In genomic region chr2:84856785-84857184, GRCh38 we compare ENCODE assay signal across 11 cellular contexts. TPM values are rescaled to one million over a fixed set of nuclear protein-coding genes. Genes with fewer than 3 reads are reported as not detected.
DNase-seq lines count a peak whose midpoint lies in the region; ATAC-seq and TF ChIP-seq lines count a peak whose summit lies in the region.
"Had no signal": no experiment of that assay in that cellular context is flagged by ENCODE, and none has a peak within 500 bp of the region (broad histone marks: within the 10 kb centered on the region; RNA-seq: fewer than 3 reads in every experiment).

No MANE protein-coding gene starts in this region.

- no peak for TF ChIP-seq CTCF in LNCaP clone FGC (IDR thresholded peaks at IDR 0.05; ENCODE audit: control insufficient read depth, extremely low read depth, insufficient read depth)

- peak; percentile 82 for ATAC-seq in activated CD4-positive, alpha-beta T cell treated with anti-CD3 and anti-CD28 coated beads for 36 hours
- ATAC-seq in activated T-cell treated with anti-CD3 and anti-CD28 coated beads, Interleukin-2, amount 50 U/mL, for 4 hours: peak; percentile 84 to 87
- peak; percentile 93 for ATAC-seq in stimulated activated effector memory CD8-positive, alpha-beta T cell treated with anti-CD3 and anti-CD28 coated beads, Interleukin-12 subunit alpha, Interleukin-12 subunit beta, amount 100 ng/mL, for 72 hours
- ATAC-seq in GM18868 (IDR thresholded peaks at IDR 0.05; ENCODE audit: unreplicated experiment): no peak
- ATAC-seq: HCT116 had no signal

- H3K27ac Mint-ChIP-seq in activated CD4-positive, alpha-beta T cell treated with anti-CD3 and anti-CD28 coated beads for 36 hours: peak overlapping the region; percentile 79
- peak overlapping the region; percentile 69 for H3K27ac Mint-ChIP-seq in stimulated activated effector memory CD8-positive, alpha-beta T cell treated with anti-CD3 and anti-CD28 coated beads, Interleukin-12 subunit alpha, Interleukin-12 subunit beta, amount 100 ng/mL, for 72 hours

- peaks cover 11% of the 10 kb centered on the region for H3K9me3 Mint-ChIP-seq in activated CD4-positive, alpha-beta T cell treated with anti-CD3 and anti-CD28 coated beads for 36 hours (ENCODE audit: low read depth)
- H3K9me3 Mint-ChIP-seq in activated T-cell treated with anti-CD3 and anti-CD28 coated beads, Interleukin-2, amount 50 U/mL, for 4 hours: peaks cover 9% of the 10 kb centered on the region
- H3K9me3 Mint-ChIP-seq in stimulated activated effector memory CD8-positive, alpha-beta T cell treated with anti-CD3 and anti-CD28 coated beads, Interleukin-12 subunit alpha, Interleukin-12 subunit beta, amount 100 ng/mL, for 72 hours: peaks cover 8% of the 10 kb centered on the region

- peak; percentile 69 for DNase-seq in activated CD4-positive, alpha-beta T cell treated with anti-CD3 and anti-CD28 coated beads for 36 hours
- no peak for DNase-seq in activated CD4-positive, alpha-beta T cell treated with anti-CD3 and anti-CD28 coated beads, Interleukin-2, amount 50 U/mL, for 4 hours
- DNase-seq in LNCaP clone FGC (ENCODE audit: low read depth) (peak; percentile 17), GM19240 (ENCODE audit: insufficient read length, low spot score) (no peak)
- peak; percentile 36 for DNase-seq in activated T-cell treated with anti-CD3 and anti-CD28 coated beads, Interleukin-2, amount 50 U/mL, for 4 hours
- DNase-seq in stimulated activated effector memory CD8-positive, alpha-beta T cell treated with anti-CD3 and anti-CD28 coated beads, Interleukin-12 subunit alpha, Interleukin-12 subunit beta, amount 100 ng/mL, for 72 hours (ENCODE audit: low spot score in 2 of 2): no peak
- no peak for DNase-seq in stimulated activated naive CD4-positive, alpha-beta T cell treated with Interleukin-2 at 50 U/mL for 16 hours (lab: John Stamatoyannopoulos, UW)
- DNase-seq: 8988T; activated CD4-positive, CD25-positive, alpha-beta regulatory T cell had no signal

- H3K36me3 Mint-ChIP-seq in activated CD4-positive, alpha-beta T cell treated with anti-CD3 and anti-CD28 coated beads for 36 hours (ENCODE audit: low read depth): peaks cover 50% of the 10 kb centered on the region
- peaks cover 21% of the 10 kb centered on the region for H3K36me3 Mint-ChIP-seq in activated T-cell treated with anti-CD3 and anti-CD28 coated beads, Interleukin-2, amount 50 U/mL, for 4 hours (ENCODE audit: insufficient read depth)
- H3K36me3 Mint-ChIP-seq in stimulated activated effector memory CD8-positive, alpha-beta T cell treated with anti-CD3 and anti-CD28 coated beads, Interleukin-12 subunit alpha, Interleukin-12 subunit beta, amount 100 ng/mL, for 72 hours: peaks cover 15% of the 10 kb centered on the region

- H3K27me3 Mint-ChIP-seq in activated CD4-positive, alpha-beta T cell treated with anti-CD3 and anti-CD28 coated beads for 36 hours: no peaks in the 10 kb centered on the region
- no peaks in the 10 kb centered on the region for H3K27me3 Mint-ChIP-seq in activated T-cell treated with anti-CD3 and anti-CD28 coated beads, Interleukin-2, amount 50 U/mL, for 4 hours (ENCODE audit: low read depth)

- no peak overlapping the region for H3K4me3 ChIP-seq in LNCaP clone FGC (ENCODE audit: low read depth, low read length)

- intact Hi-C loops in activated CD4-positive, alpha-beta T cell treated with anti-CD3 and anti-CD28 coated beads for 36 hours (cut with DNase I, micrococcal nuclease): loop anchor here (2.0 to 10.0 kb wide), 7 partner anchors 16 to 339 kb away; partner anchors contain the start of gene DNAH6 (in 1 of the 2)

- POLR2A ChIA-PET in activated CD4-positive, alpha-beta T cell treated with anti-CD3 and anti-CD28 coated beads for 36 hours (lab: Charles Lee): interaction anchor here (2.2 kb wide), 1 partner anchor 10 kb away, joined by 8 read pairs; no protein-coding TSS in a partner anchor

- H3K4me3 Mint-ChIP-seq in activated CD4-positive, alpha-beta T cell treated with anti-CD3 and anti-CD28 coated beads for 36 hours: peak overlapping the region; percentile 20
- H3K4me3 Mint-ChIP-seq in activated T-cell treated with anti-CD3 and anti-CD28 coated beads, Interleukin-2, amount 50 U/mL, for 4 hours: peak overlapping the region; percentile 57
- H3K4me3 Mint-ChIP-seq in stimulated activated effector memory CD8-positive, alpha-beta T cell treated with anti-CD3 and anti-CD28 coated beads, Interleukin-12 subunit alpha, Interleukin-12 subunit beta, amount 100 ng/mL, for 72 hours: no peak overlapping the region

- CTCF ChIA-PET in activated CD4-positive, alpha-beta T cell treated with anti-CD3 and anti-CD28 coated beads for 36 hours (lab: Charles Lee): interaction anchor here (0.6 to 2.0 kb wide), 4 partner anchors 9 to 359 kb away, joined by 3 to 6 read pairs (median 5); partner anchors contain the start of gene TRABD2A

- peaks cover 90% of the 10 kb centered on the region for H3K4me1 Mint-ChIP-seq in activated CD4-positive, alpha-beta T cell treated with anti-CD3 and anti-CD28 coated beads for 36 hours
- peaks cover 92% of the 10 kb centered on the region for H3K4me1 Mint-ChIP-seq in activated T-cell treated with anti-CD3 and anti-CD28 coated beads, Interleukin-2, amount 50 U/mL, for 4 hours (ENCODE audit: low read depth)
- H3K4me1 Mint-ChIP-seq in stimulated activated effector memory CD8-positive, alpha-beta T cell treated with anti-CD3 and anti-CD28 coated beads, Interleukin-12 subunit alpha, Interleukin-12 subunit beta, amount 100 ng/mL, for 72 hours: peaks cover 72% of the 10 kb centered on the region

RNA-seq across cellular contexts. Expression of gene TRABD2A, which starts 24.1 kb away (rescaled TPM):
- total RNA-seq in activated CD4-positive, alpha-beta T cell treated with anti-CD3 and anti-CD28 coated beads for 36 hours: 10 to 100 TPM; 37.2 to 42.2 TPM
- total RNA-seq in activated T-cell treated with anti-CD3 and anti-CD28 coated beads, Interleukin-2, amount 50 U/mL, for 4 hours: 10 to 100 TPM; 21.2 to 29.4 (median 22.2) TPM

RNA-seq across cellular contexts. Expression of gene TMSB10, which starts 48.7 kb away (rescaled TPM):
- total RNA-seq in activated CD4-positive, alpha-beta T cell treated with anti-CD3 and anti-CD28 coated beads for 36 hours: 1,000 to 10,000 TPM; 2,345 to 2,742 TPM
- total RNA-seq in activated T-cell treated with anti-CD3 and anti-CD28 coated beads, Interleukin-2, amount 50 U/mL, for 4 hours: 1,000 to 10,000 TPM; 1,023 to 1,175 (median 1,139) TPM

Comparison
In these comparisons a context has a peak if more than half of its experiments do, and no peak if none do; other contexts are left out.
1. DNase-seq: peak in activated CD4-positive, alpha-beta T cell treated with anti-CD3 and anti-CD28 coated beads for 36 hours (single experiment), LNCaP clone FGC (single experiment) and activated T-cell treated with anti-CD3 and anti-CD28 coated beads, Interleukin-2, amount 50 U/mL, for 4 hours (single experiment); none in activated CD4-positive, alpha-beta T cell treated with anti-CD3 and anti-CD28 coated beads, Interleukin-2, amount 50 U/mL, for 4 hours (0 of 2), stimulated activated effector memory CD8-positive, alpha-beta T cell treated with anti-CD3 and anti-CD28 coated beads, Interleukin-12 subunit alpha, Interleukin-12 subunit beta, amount 100 ng/mL, for 72 hours (0 of 2), stimulated activated naive CD4-positive, alpha-beta T cell treated with Interleukin-2 at 50 U/mL for 16 hours (single experiment) and GM19240 (single experiment).